ENCODE assay signal across 1 cellular context in genomic region chr2:58073008-58073407, GRCh38.
TF ChIP-seq lines count a peak whose summit lies in the region.

No MANE protein-coding gene starts in this region.

TF ChIP-seq in A549, 52 proteins besides CTCF, POLR2A, EP300 and RAD21 (continued from another document):
- peak; percentile 71 for TF ChIP-seq MAFK (IDR thresholded peaks at IDR 0.05; ENCODE audit: partially characterized antibody)
TF ChIP-seq in A549: peak in this region for 1.
